9 cellular contexts compared by ENCODE assay signal in genomic region chr4:1330761-1331590, GRCh38. TPM values are rescaled to one million over a fixed set of nuclear protein-coding genes. Genes with fewer than 3 reads are reported as not detected.
DNase-seq lines count a peak whose midpoint lies in the region; ATAC-seq and TF ChIP-seq lines count a peak whose summit lies in the region.
"Had no signal": no experiment of that assay in that cellular context is flagged by ENCODE, and none has a peak within 500 bp of the region (broad histone marks: within the 10 kb centered on the region; RNA-seq: fewer than 3 reads in every experiment).

No MANE protein-coding gene starts in this region.

- peaks cover 19% of the 10 kb centered on the region for H3K4me1 ChIP-seq in RWPE2 (ENCODE audit: insufficient read depth, poor library complexity, severe bottlenecking)
- H3K4me1 ChIP-seq in endodermal cell (ENCODE audit: control insufficient read depth, insufficient read depth, low read length) = no peaks in the 10 kb centered on the region

- H3K27ac ChIP-seq in RWPE2 (ENCODE audit: poor library complexity, severe bottlenecking) (peak overlapping the region; percentile 99), endodermal cell (ENCODE audit: low read depth, low read length) (no peak overlapping the region)

- no peak overlapping the region for H3K4me3 ChIP-seq in RWPE2 (ENCODE audit: severe bottlenecking)
- no peak overlapping the region for H3K4me3 ChIP-seq in endodermal cell (ENCODE audit: low read length)

- no peak overlapping the region for H3K9ac ChIP-seq in endodermal cell (ENCODE audit: extremely low read depth, low read length, poor library complexity, severe bottlenecking)

- TF ChIP-seq CTCF in RWPE2 (IDR thresholded peaks at IDR 0.05; ENCODE audit: poor library complexity, severe bottlenecking) (no peak), endodermal cell (conservative IDR thresholded peaks at IDR 0.05) (no peak)

- H3K27me3 Mint-ChIP-seq in endodermal cell (ENCODE audit: insufficient read depth) = no peaks in the 10 kb centered on the region

- no peaks in the 10 kb centered on the region for H3K27me3 ChIP-seq in RWPE2 (ENCODE audit: insufficient read depth, poor library complexity, severe bottlenecking)
- H3K27me3 ChIP-seq in endodermal cell (ENCODE audit: control insufficient read depth, insufficient read depth, low read length, poor library complexity, severe bottlenecking) = no peaks in the 10 kb centered on the region

- no peak overlapping the region for H3K27ac Mint-ChIP-seq in endodermal cell

- ATAC-seq in RWPE2 (ENCODE audit: low read depth) (no peak), HG02938 (IDR thresholded peaks at IDR 0.05; ENCODE audit: unreplicated experiment) (no peak), GM21367 (IDR thresholded peaks at IDR 0.05; ENCODE audit: unreplicated experiment) (no peak)
- ATAC-seq: left cardiac atrium had no signal

- H3K9me3 Mint-ChIP-seq in endodermal cell = no peaks in the 10 kb centered on the region

- H3K36me3 Mint-ChIP-seq in endodermal cell (ENCODE audit: low read depth) = peaks cover 43% of the 10 kb centered on the region

- no peaks in the 10 kb centered on the region for H3K4me1 Mint-ChIP-seq in endodermal cell

- DNase-seq in RWPE2 (ENCODE audit: low spot score) (no peak), activated T-cell treated with anti-CD3 and anti-CD28 coated beads for 4 hours (peak; percentile 26), left kidney (ENCODE audit: low read depth, low spot score) (peak; percentile 57), NCI-H345 (lab: John Stamatoyannopoulos, UW) (no peak), endodermal cell (no peak)
- DNase-seq in stimulated activated CD8-positive, alpha-beta memory T cell treated with anti-CD3 and anti-CD28 coated beads, Interleukin-15, amount 100 ng/mL, for 48 hours (ENCODE audit: low read depth in 2 of 2) = peak; percentile 57 to 61
- DNase-seq: left cardiac atrium had no signal

- peaks cover 56% of the 10 kb centered on the region for H3K36me3 ChIP-seq in RWPE2 (ENCODE audit: low read depth)
- peaks cover 23% of the 10 kb centered on the region for H3K36me3 ChIP-seq in endodermal cell (ENCODE audit: control insufficient read depth, insufficient read depth, low read length)

- 91 to 94% methylated on average over 25 to 34 of the region's 34 CpGs for WGBS in endodermal cell (ENCODE audit: insufficient coverage in 1 of 2, insufficient read length in 1 of 2), 2 experiments

- H3K9me3 ChIP-seq in RWPE2 (ENCODE audit: severe bottlenecking) (peaks cover 3% of the 10 kb centered on the region), endodermal cell (ENCODE audit: control insufficient read depth, low read length) (no peaks in the 10 kb centered on the region)

- no peak overlapping the region for H3K4me3 Mint-ChIP-seq in endodermal cell

RNA-seq across cellular contexts. Expression of gene UVSSA, which starts 16.0 kb away (rescaled TPM):
- 10 to 100 TPM; 50.4 to 61.6 TPM for total RNA-seq in endodermal cell
- polyA plus RNA-seq in endodermal cell (2013, experiment 1 of 2) = 19.2 TPM
- 17.1 TPM for polyA plus RNA-seq in endodermal cell (2013, experiment 2 of 2)

RNA-seq across cellular contexts. Expression of gene MAEA, which starts 41.3 kb away (rescaled TPM):
- total RNA-seq in endodermal cell = 10 to 100 TPM; 48.8 to 72.7 TPM
- 72.4 TPM for polyA plus RNA-seq in endodermal cell (2013, experiment 1 of 2)
- 65.4 TPM for polyA plus RNA-seq in endodermal cell (2013, experiment 2 of 2)

Comparison
In these comparisons a context has a peak if more than half of its experiments do, and no peak if none do; other contexts are left out.
1. DNase-seq: peak in activated T-cell treated with anti-CD3 and anti-CD28 coated beads for 4 hours (single experiment), left kidney (single experiment) and stimulated activated CD8-positive, alpha-beta memory T cell treated with anti-CD3 and anti-CD28 coated beads, Interleukin-15, amount 100 ng/mL, for 48 hours (2 of 2); none in RWPE2 (single experiment), NCI-H345 (single experiment) and endodermal cell (single experiment).